Comparison of ENCODE assay signal across 8 cellular contexts in the genomic region with DNA sequence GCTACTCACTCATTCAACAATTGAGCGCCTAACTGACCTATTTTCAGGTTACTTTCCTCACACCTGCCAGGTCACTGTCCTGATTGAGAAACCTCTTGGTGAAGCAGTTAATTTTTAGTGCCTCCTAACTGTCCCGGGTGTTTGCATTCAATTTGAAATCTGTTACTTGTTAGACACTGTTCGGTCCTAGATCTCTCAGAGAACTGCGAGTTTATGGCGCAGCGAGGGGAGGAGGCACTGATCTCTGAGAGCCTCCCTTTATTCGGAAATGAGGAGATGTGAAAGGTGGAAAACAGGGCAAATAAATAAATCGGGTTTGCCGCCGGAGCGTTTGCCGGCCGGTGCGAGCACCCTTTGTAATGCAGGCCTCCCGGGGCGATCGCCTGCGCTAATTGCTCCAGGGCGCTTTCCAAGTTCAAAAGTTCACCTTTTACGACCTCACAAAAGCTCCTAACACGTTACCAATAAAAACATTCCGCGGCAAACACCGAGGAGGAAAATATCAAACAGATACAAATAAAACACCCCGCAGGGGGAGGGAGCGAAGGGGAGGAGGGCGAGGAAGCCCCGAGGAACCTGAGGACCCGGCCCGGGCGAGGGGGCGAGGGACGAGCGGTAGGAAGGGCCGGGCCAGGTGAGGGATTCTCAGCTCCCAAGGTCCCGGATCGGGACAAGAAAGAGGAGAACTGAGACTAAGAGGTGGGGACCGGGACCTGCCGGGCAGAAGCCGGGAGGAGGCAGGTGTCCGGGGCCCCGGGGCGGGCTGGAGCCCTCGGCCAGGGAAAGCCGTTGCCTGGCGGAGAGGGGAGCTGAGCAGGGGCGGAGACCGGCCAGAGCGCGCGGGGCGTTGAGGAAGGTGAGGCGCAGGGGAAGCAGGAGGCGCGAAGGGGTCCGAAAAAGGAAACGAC. TPM values are rescaled to one million over a fixed set of nuclear protein-coding genes. Genes with fewer than 3 reads are reported as not detected.
DNase-seq lines count a peak whose midpoint lies in the region; ATAC-seq and TF ChIP-seq lines count a peak whose summit lies in the region.

No MANE protein-coding gene starts in this region.

- H3K4me3 ChIP-seq in RWPE2 (ENCODE audit: severe bottlenecking) = peak overlapping the region; percentile 93
- H3K4me3 ChIP-seq in ectodermal cell (ENCODE audit: insufficient read depth, low read depth, low read length) = peak overlapping the region; percentile 82
- peak overlapping the region; percentile 92 to 93 for H3K4me3 ChIP-seq in muscle layer of duodenum (ENCODE audit: low read depth in 1 of 2, low read length in 2 of 2)

- H3K36me3 ChIP-seq in RWPE2 (ENCODE audit: low read depth) (no peaks in the 10 kb centered on the region), ectodermal cell (ENCODE audit: control insufficient read depth, insufficient read depth, low read length) (no peaks in the 10 kb centered on the region), muscle layer of duodenum (ENCODE audit: control insufficient read depth in 1 of 2, insufficient read depth in 2 of 2, low read length in 2 of 2) (no peaks in the 10 kb centered on the region)

- DNase-seq in activated naive CD4-positive, alpha-beta T cell treated with Interleukin-2 at 50 U/mL for 16 hours = peak; percentile 22
- no peak for DNase-seq in activated naive CD4-positive, alpha-beta T cell (lab: John Stamatoyannopoulos, UW)
- no peak for DNase-seq in RWPE2 (ENCODE audit: low spot score)
- DNase-seq in COLO829 (ENCODE audit: low spot score) = no peak
- DNase-seq in cerebellum (ENCODE audit: low spot score) = no peak

- TF ChIP-seq CTCF in RWPE2 (IDR thresholded peaks at IDR 0.05; ENCODE audit: poor library complexity, severe bottlenecking) = no peak

- 0 to 1% methylated on average over 53 to 57 of the region's 57 CpGs for WGBS in ectodermal cell, 2 experiments

- H3K27me3 ChIP-seq in RWPE2 (ENCODE audit: insufficient read depth, poor library complexity, severe bottlenecking) (no peaks in the 10 kb centered on the region), ectodermal cell (ENCODE audit: control insufficient read depth, insufficient read depth, low read length, poor library complexity, severe bottlenecking) (no peaks in the 10 kb centered on the region), muscle layer of duodenum (ENCODE audit: low read depth, low read length) (no peaks in the 10 kb centered on the region)

- H3K9me3 ChIP-seq in RWPE2 (ENCODE audit: severe bottlenecking) (no peaks in the 10 kb centered on the region), ectodermal cell (ENCODE audit: control insufficient read depth, low read length) (no peaks in the 10 kb centered on the region), muscle layer of duodenum (ENCODE audit: control insufficient read depth in 1 of 2, low read length in 2 of 2) (no peaks in the 10 kb centered on the region)

- peak overlapping the region; percentile 41 for H3K27ac ChIP-seq in RWPE2 (ENCODE audit: poor library complexity, severe bottlenecking)
- H3K27ac ChIP-seq in ectodermal cell (ENCODE audit: insufficient read depth, low read depth, low read length, poor library complexity, severe bottlenecking) = peak overlapping the region; percentile 28
- peak overlapping the region; percentile 58 for H3K27ac ChIP-seq in muscle layer of duodenum (ENCODE audit: low read length)

- ATAC-seq in RWPE2 (ENCODE audit: low read depth) (peak; percentile 31), HG03457 (IDR thresholded peaks at IDR 0.05; ENCODE audit: unreplicated experiment) (no peak)

- H3K4me1 ChIP-seq in RWPE2 (ENCODE audit: insufficient read depth, poor library complexity, severe bottlenecking) (peaks cover 15% of the 10 kb centered on the region), ectodermal cell (ENCODE audit: control insufficient read depth, insufficient read depth, low read length) (peaks cover 30% of the 10 kb centered on the region), muscle layer of duodenum (ENCODE audit: control insufficient read depth in 1 of 2, insufficient read depth in 2 of 2, low read length in 2 of 2) (peaks cover 0 to 29% of the 10 kb centered on the region in 2 donors)

RNA-seq across cellular contexts. Expression of gene NR6A1, which starts 1.4 kb away (rescaled TPM):
- polyA plus RNA-seq in ectodermal cell (2013, experiment 1 of 4) = 247 TPM
- 281 TPM for polyA plus RNA-seq in ectodermal cell (2013, experiment 2 of 4)
- polyA plus RNA-seq in ectodermal cell (2013, experiment 3 of 4) = 175 TPM
- 190 TPM for polyA plus RNA-seq in ectodermal cell (2013, experiment 4 of 4)
- 2.9 TPM for total RNA-seq in cerebellum

RNA-seq across cellular contexts. Expression of gene OLFML2A, which starts 7.2 kb away (rescaled TPM):
- polyA plus RNA-seq in ectodermal cell (2013, experiment 1 of 4) = 9.5 TPM
- 8.0 TPM for polyA plus RNA-seq in ectodermal cell (2013, experiment 2 of 4)
- 6.0 TPM for polyA plus RNA-seq in ectodermal cell (2013, experiment 3 of 4)
- 5.8 TPM for polyA plus RNA-seq in ectodermal cell (2013, experiment 4 of 4)
- 5.4 TPM for total RNA-seq in cerebellum
